8 cellular contexts compared by ENCODE assay signal in the genomic region with DNA sequence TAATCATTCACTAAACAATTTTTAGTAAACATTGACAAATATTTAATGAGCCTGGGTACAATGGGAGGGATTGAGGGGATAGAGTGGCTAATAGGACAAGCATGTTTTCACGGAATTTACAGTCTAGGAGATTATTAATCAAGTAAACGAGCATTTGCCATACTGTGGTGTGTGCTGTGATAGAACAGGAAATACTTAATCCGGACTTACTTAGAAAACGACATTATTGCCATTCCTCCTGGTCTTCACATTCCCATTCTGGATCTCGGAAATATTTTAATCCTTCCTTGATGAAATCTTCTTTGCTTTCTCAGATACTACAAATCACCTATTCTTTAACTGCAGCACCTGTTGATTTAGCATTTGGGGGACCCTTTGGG. TPM values are rescaled to one million over a fixed set of nuclear protein-coding genes. Genes with fewer than 3 reads are reported as not detected.
DNase-seq lines count a peak whose midpoint lies in the region; ATAC-seq, FAIRE-seq and TF ChIP-seq lines count a peak whose summit lies in the region.

No MANE protein-coding gene starts in this region.

- TSS peak; percentile 59 for BruUV-seq in HepG2 (replicated peaks; lab: Mats Ljungman, UMichigan)

- H3K4me2 ChIP-seq in A549 (peak overlapping the region; percentile 77), HepG2 (ENCODE audit: low read depth, low read length) (peak overlapping the region; percentile 84)

- peaks cover 19% of the 10 kb centered on the region for H3K36me3 ChIP-seq in HAP-1 (replicated peaks)
- peaks cover 0 to 4% of the 10 kb centered on the region in 2 donors for H3K36me3 ChIP-seq in ascending aorta
- H3K36me3 ChIP-seq in HepG2 (replicated peaks in 1 of 2; ENCODE audit: control insufficient read depth in 1 of 2, insufficient read depth in 2 of 2, low read length in 2 of 2): peaks cover 2 to 15% of the 10 kb centered on the region in 2 experiments; a peak in 3 of 5 replicates
- peaks cover 6% of the 10 kb centered on the region for H3K36me3 ChIP-seq in upper lobe of right lung

- intact Hi-C loops in ascending aorta (cut with DNase I): loop anchor here (2.0 to 5.0 kb wide), 2 partner anchors 121 to 143 kb away; a partner anchor contains a TSS
- intact Hi-C loops in HepG2 (cut with micrococcal nuclease; ENCODE audit: unreplicated experiment): loop anchor here (2.0 kb wide), 2 partner anchors 43 to 69 kb away; no protein-coding TSS in a partner anchor
- intact Hi-C loops in upper lobe of right lung (cut with DNase I): no loop called here

- TF ChIP-seq EP300 in A549 (IDR thresholded peaks at IDR 0.05): no peak
- TF ChIP-seq EP300 in HepG2 (IDR thresholded peaks at IDR 0.05; ENCODE audit: low read depth in 2 of 2, low read length in 2 of 2): no peak
- TF ChIP-seq EP300 in HepG2 (CRISPR knock-in tag; IDR thresholded peaks at IDR 0.05; ENCODE audit: borderline replicate concordance): no peak

- H3K27ac ChIP-seq in A549: peak overlapping the region; percentile 95 to 98
- peak overlapping the region; percentile 87 to 95 for H3K27ac ChIP-seq in ascending aorta
- peak overlapping the region; percentile 74 for H3K27ac ChIP-seq in HepG2 (ENCODE audit: extremely low read length, insufficient read depth, low read length)
- peak overlapping the region; percentile 89 for H3K27ac ChIP-seq in upper lobe of right lung

- no peak overlapping the region for H2AFZ ChIP-seq in HepG2 (ENCODE audit: low read length)

- no peaks in the 10 kb centered on the region for H3K27me3 ChIP-seq in HAP-1 (ENCODE audit: low read depth)
- no peaks in the 10 kb centered on the region for H3K27me3 ChIP-seq in ascending aorta
- no peaks in the 10 kb centered on the region; a peak in 1 of 5 replicates for H3K27me3 ChIP-seq in HepG2 (ENCODE audit: control insufficient read depth in 1 of 2, insufficient read depth in 2 of 2, low read length in 2 of 2)
- no peaks in the 10 kb centered on the region for H3K27me3 ChIP-seq in upper lobe of right lung

- 2% methylated on average over 5 of the region's 5 CpGs for WGBS in A549 (ENCODE audit: missing lambda C conversion rate)
- 3% methylated on average over 5 of the region's 5 CpGs for WGBS in HepG2 (ENCODE audit: low lambda C conversion rate)

- TF ChIP-seq CTCF in A549 (IDR thresholded peaks at IDR 0.05) (no peak), ascending aorta (IDR thresholded peaks at IDR 0.05) (no peak), HepG2 (CRISPR knock-in tag; IDR thresholded peaks at IDR 0.05) (no peak), upper lobe of right lung (IDR thresholded peaks at IDR 0.05) (no peak)

- FAIRE-seq in A549 (lab: Jason Lieb, UNC): no peak
- FAIRE-seq in HepG2 (lab: Jason Lieb, UNC): no peak

- in situ Hi-C loops in HAP-1 (cut with MboI; ENCODE audit: low sequenced_read_pairs): no loop called here
- in situ Hi-C loops in HepG2 (cut with HindIII; ENCODE audit: extremely low pct_ligation_motif_present, low pct_unique_long_range_greater_than_20kb): no loop called here

- no peak for TF ChIP-seq RAD21 in A549 (conservative IDR thresholded peaks at IDR 0.05 in 1 of 2, IDR thresholded peaks at IDR 0.05 in 1 of 2)
- TF ChIP-seq RAD21 in HepG2 (CRISPR knock-in tag; IDR thresholded peaks at IDR 0.05): no peak

- peaks cover 10% of the 10 kb centered on the region; the same call in 2 of the 3 replicates for H3K4me1 ChIP-seq in A549
- peaks cover 8% of the 10 kb centered on the region for H3K4me1 ChIP-seq in HAP-1
- H3K4me1 ChIP-seq in ascending aorta: peaks cover 0 to 7% of the 10 kb centered on the region in 2 donors
- peaks cover 38% of the 10 kb centered on the region for H3K4me1 ChIP-seq in HepG2 (ENCODE audit: insufficient read depth, low read length)
- peaks cover 13% of the 10 kb centered on the region for H3K4me1 ChIP-seq in upper lobe of right lung

- H3K9ac ChIP-seq in HepG2 (ENCODE audit: insufficient read depth, low read depth, low read length): peak overlapping the region; percentile 95

- no peak for DNase-seq in A549 (ENCODE audit: low read depth in 1 of 2, low spot score in 1 of 2)
- no peak for DNase-seq in HAP-1 (ENCODE audit: low spot score in 2 of 2)
- no peak for DNase-seq in ascending aorta (ENCODE audit: low spot score in 2 of 2)
- DNase-seq in HepG2 (ENCODE audit: low spot score): no peak
- no peak for DNase-seq in upper lobe of right lung

- POLR2A ChIA-PET in A549 (lab: Yijun Ruan, JAX) (interaction anchor here (0.9 to 1.6 kb wide), 4 partner anchors 14 to 136 kb away, joined by 3 to 6 read pairs (median 4); no protein-coding TSS in a partner anchor), HepG2 (lab: Yijun Ruan, JAX) (interaction anchor here (1.3 to 2.4 kb wide), 10 partner anchors 11 to 136 kb away, joined by 5 to 22 read pairs (median 16); a partner anchor contains a TSS)

- peaks cover 3% of the 10 kb centered on the region; the same call in 1 of the 2 replicates for H4K20me1 ChIP-seq in HepG2 (ENCODE audit: insufficient read depth, low read length)

- H3K9me3 ChIP-seq in A549: no peaks in the 10 kb centered on the region
- H3K9me3 ChIP-seq in HAP-1: no peaks in the 10 kb centered on the region
- no peaks in the 10 kb centered on the region for H3K9me3 ChIP-seq in ascending aorta
- H3K9me3 ChIP-seq in HepG2 (ENCODE audit: low read length): no peaks in the 10 kb centered on the region
- H3K9me3 ChIP-seq in upper lobe of right lung: no peaks in the 10 kb centered on the region

- CTCF ChIA-PET in A549 (lab: Yijun Ruan, JAX) (interaction anchor here (0.8 to 5.2 kb wide), 19 partner anchors 9 to 186 kb away, joined by 3 to 54 read pairs (median 6); a partner anchor contains a TSS), HepG2 (lab: Yijun Ruan, JAX; ENCODE audit: low intra/inter-chr PET ratio, low total read pairs) (interaction anchor here (2.6 kb wide), 1 partner anchor 136 kb away, joined by 49 read pairs; no protein-coding TSS in a partner anchor)

- peaks cover 51% of the 10 kb centered on the region for H3K79me2 ChIP-seq in HepG2 (ENCODE audit: insufficient read depth, low read length)

- H3K4me3 ChIP-seq in A549: peak overlapping the region; percentile 93
- H3K4me3 ChIP-seq in HAP-1: peak overlapping the region; percentile 88
- H3K4me3 ChIP-seq in ascending aorta: peak overlapping the region; percentile 81 to 90
- peak overlapping the region; percentile 88 to 97 (median 93) for H3K4me3 ChIP-seq in HepG2 (replicated peaks in 1 of 3; ENCODE audit: insufficient read depth in 1 of 3, low read depth in 2 of 3, low read length in 3 of 3)
- H3K4me3 ChIP-seq in upper lobe of right lung: peak overlapping the region; percentile 94

- TF ChIP-seq POLR2A in A549 (IDR thresholded peaks at IDR 0.05; ENCODE audit: low read length): no peak
- no peak for TF ChIP-seq POLR2A in HepG2 (IDR thresholded peaks at IDR 0.05; ENCODE audit: insufficient read depth in 1 of 2, low read depth in 2 of 2, low read length in 2 of 2)

- ATAC-seq in A549 (peak in 1 of 2 experiments; percentile 23; a peak in 3 of 6 replicates), HepG2 (peak; percentile 26), upper lobe of right lung (no peak), GM21576 (IDR thresholded peaks at IDR 0.05; ENCODE audit: unreplicated experiment) (no peak), HG02571 (IDR thresholded peaks at IDR 0.05; ENCODE audit: unreplicated experiment) (no peak), HG02885 (IDR thresholded peaks at IDR 0.05; ENCODE audit: poor library complexity, unreplicated experiment) (no peak)

RNA-seq across cellular contexts. Expression of a gene that starts 0.9 kb away (rescaled TPM):
- polyA plus RNA-seq in A549 (2011; rRNA removed) (26.2 and 37.0 TPM in 2 replicates), A549 (2017; fragmentation: RNase III; extraction: RNeasy Plus Mini Kit Qiagen cat#74134 plus additional on column Dnase treatment) (23.4 to 25.6 TPM (median 25.0 TPM) in 3 replicates), HepG2 (2011; rRNA removed) (84.6 and 85.5 TPM in 2 replicates)
- 25.6 and 30.9 TPM in 2 replicates for polyA plus RNA-seq in A549 (2012; cell fraction: cytosol; rRNA removed)
- polyA plus RNA-seq in A549 (2012; cell fraction: nucleus; rRNA removed): 83.0 and 89.0 TPM in 2 replicates
- 63.6 and 67.8 TPM in 2 replicates for polyA minus RNA-seq in A549 (2011; rRNA and poly(A)+ RNA removed)
- total RNA-seq in ascending aorta (93.4 TPM), HepG2 (2016; rRNA removed; fragmentation: Illumina TruSeq; extraction: Trizol) (77.5 and 78.0 TPM in 2 replicates), upper lobe of right lung (29.5 TPM)
- 26.9 and 32.1 TPM in 2 replicates for total RNA-seq in HepG2 (2016; cell fraction: cytosol; rRNA removed; fragmentation: Illumina TruSeq; extraction: Trizol; ENCODE audit: low read depth)
- total RNA-seq in HepG2 (2016; cell fraction: insoluble cytoplasmic fraction; rRNA removed; fragmentation: Illumina TruSeq; extraction: Trizol): 64.0 and 77.3 TPM in 2 replicates
- total RNA-seq in HepG2 (2016; cell fraction: membrane; rRNA removed; fragmentation: Illumina TruSeq; extraction: Trizol): 48.8 and 53.6 TPM in 2 replicates
- 76.4 and 96.7 TPM in 2 replicates for total RNA-seq in HepG2 (2016; cell fraction: nucleus; rRNA removed; fragmentation: Illumina TruSeq; extraction: Trizol)
- 56.8 and 57.9 TPM in 2 replicates for polyA plus RNA-seq in HepG2 (2011; cell fraction: cytosol; rRNA removed)
- 188 and 192 TPM in 2 replicates for polyA plus RNA-seq in HepG2 (2011; cell fraction: nucleus; rRNA removed)
- polyA plus RNA-seq in HepG2 (2012): 71.9 and 80.9 TPM in 2 replicates
- polyA plus RNA-seq in HepG2 (2016; cell fraction: cytosol; fragmentation: Illumina TruSeq; extraction: Trizol; ENCODE audit: low read depth): 15.6 and 16.8 TPM in 2 replicates
- 85.9 and 98.6 TPM in 2 replicates for polyA plus RNA-seq in HepG2 (2016; cell fraction: insoluble cytoplasmic fraction; fragmentation: Illumina TruSeq; extraction: Trizol; ENCODE audit: low read depth)
- polyA plus RNA-seq in HepG2 (2016; cell fraction: membrane; fragmentation: Illumina TruSeq; extraction: Trizol; ENCODE audit: low read depth): 41.6 and 46.1 TPM in 2 replicates
- 172 and 200 TPM in 2 replicates for polyA plus RNA-seq in HepG2 (2016; cell fraction: nucleus; fragmentation: Illumina TruSeq; extraction: Trizol; ENCODE audit: insufficient read depth, low read depth)
- 60.1 and 174 TPM in 2 replicates for polyA minus RNA-seq in HepG2 (2011; rRNA and poly(A)+ RNA removed; ENCODE audit: low replicate concordance)
- polyA minus RNA-seq in HepG2 (2011; cell fraction: cytosol; rRNA and poly(A)+ RNA removed): 43.8 and 44.1 TPM in 2 replicates
- polyA minus RNA-seq in HepG2 (2011; cell fraction: nucleus; rRNA and poly(A)+ RNA removed): 158 and 170 TPM in 2 replicates

RNA-seq across cellular contexts. Expression of a gene that starts 39.7 kb away (rescaled TPM):
- 29.9 and 40.8 TPM in 2 replicates for polyA plus RNA-seq in A549 (2011; rRNA removed)
- 14.2 and 18.9 TPM in 2 replicates for polyA plus RNA-seq in A549 (2012; cell fraction: cytosol; rRNA removed)
- polyA plus RNA-seq in A549 (2012; cell fraction: nucleus; rRNA removed): 102 and 117 TPM in 2 replicates
- polyA plus RNA-seq in A549 (2017; fragmentation: RNase III; extraction: RNeasy Plus Mini Kit Qiagen cat#74134 plus additional on column Dnase treatment): 15.3 to 23.3 TPM (median 20.6 TPM) in 3 replicates
- polyA minus RNA-seq in A549 (2011; rRNA and poly(A)+ RNA removed): 28.2 and 40.7 TPM in 2 replicates
- 17.7 TPM for total RNA-seq in ascending aorta
- total RNA-seq in HepG2 (2016; rRNA removed; fragmentation: Illumina TruSeq; extraction: Trizol): 17.6 and 45.9 TPM in 2 replicates
- total RNA-seq in HepG2 (2016; cell fraction: cytosol; rRNA removed; fragmentation: Illumina TruSeq; extraction: Trizol; ENCODE audit: low read depth): 8.2 and 9.2 TPM in 2 replicates
- total RNA-seq in HepG2 (2016; cell fraction: insoluble cytoplasmic fraction; rRNA removed; fragmentation: Illumina TruSeq; extraction: Trizol): 14.3 and 47.5 TPM in 2 replicates
- total RNA-seq in HepG2 (2016; cell fraction: membrane; rRNA removed; fragmentation: Illumina TruSeq; extraction: Trizol): 5.9 and 7.0 TPM in 2 replicates
- total RNA-seq in HepG2 (2016; cell fraction: nucleus; rRNA removed; fragmentation: Illumina TruSeq; extraction: Trizol): 69.9 and 80.6 TPM in 2 replicates
- polyA plus RNA-seq in HepG2 (2011; rRNA removed): 83.5 and 102 TPM in 2 replicates
- 8.8 and 10.1 TPM in 2 replicates for polyA plus RNA-seq in HepG2 (2011; cell fraction: cytosol; rRNA removed)
- 954 and 1,192 TPM in 2 replicates for polyA plus RNA-seq in HepG2 (2011; cell fraction: nucleus; rRNA removed)
- polyA plus RNA-seq in HepG2 (2012): 30.9 and 34.5 TPM in 2 replicates
- 1.4 and 1.7 TPM in 2 replicates for polyA plus RNA-seq in HepG2 (2016; cell fraction: cytosol; fragmentation: Illumina TruSeq; extraction: Trizol; ENCODE audit: low read depth)
- polyA plus RNA-seq in HepG2 (2016; cell fraction: insoluble cytoplasmic fraction; fragmentation: Illumina TruSeq; extraction: Trizol; ENCODE audit: low read depth): 12.2 and 14.0 TPM in 2 replicates
- 3.6 and 5.1 TPM in 2 replicates for polyA plus RNA-seq in HepG2 (2016; cell fraction: membrane; fragmentation: Illumina TruSeq; extraction: Trizol; ENCODE audit: low read depth)
- 225 and 235 TPM in 2 replicates for polyA plus RNA-seq in HepG2 (2016; cell fraction: nucleus; fragmentation: Illumina TruSeq; extraction: Trizol; ENCODE audit: insufficient read depth, low read depth)
- 31.0 and 31.7 TPM in 2 replicates for polyA minus RNA-seq in HepG2 (2011; rRNA and poly(A)+ RNA removed; ENCODE audit: low replicate concordance)
- 2.2 and 3.7 TPM in 2 replicates for polyA minus RNA-seq in HepG2 (2011; cell fraction: cytosol; rRNA and poly(A)+ RNA removed)
- 93.5 and 94.1 TPM in 2 replicates for polyA minus RNA-seq in HepG2 (2011; cell fraction: nucleus; rRNA and poly(A)+ RNA removed)
- total RNA-seq in upper lobe of right lung: 35.2 TPM

RNA-seq across cellular contexts. Expression of a gene that starts 39.7 kb away (rescaled TPM):
- polyA plus RNA-seq in A549 (2011; rRNA removed) (61.5 and 74.0 TPM in 2 replicates), A549 (2017; fragmentation: RNase III; extraction: RNeasy Plus Mini Kit Qiagen cat#74134 plus additional on column Dnase treatment) (33.5 to 34.6 TPM (median 33.8 TPM) in 3 replicates), HepG2 (2011; rRNA removed) (87.6 and 91.8 TPM in 2 replicates)
- 52.5 and 53.3 TPM in 2 replicates for polyA plus RNA-seq in A549 (2012; cell fraction: cytosol; rRNA removed)
- polyA plus RNA-seq in A549 (2012; cell fraction: nucleus; rRNA removed): 53.4 and 56.5 TPM in 2 replicates
- polyA minus RNA-seq in A549 (2011; rRNA and poly(A)+ RNA removed): 106 and 127 TPM in 2 replicates
- total RNA-seq in ascending aorta (36.0 TPM), HepG2 (2016; rRNA removed; fragmentation: Illumina TruSeq; extraction: Trizol) (37.0 and 37.1 TPM in 2 replicates), upper lobe of right lung (20.2 TPM)
- 6.7 and 8.0 TPM in 2 replicates for total RNA-seq in HepG2 (2016; cell fraction: cytosol; rRNA removed; fragmentation: Illumina TruSeq; extraction: Trizol; ENCODE audit: low read depth)
- 32.3 and 35.9 TPM in 2 replicates for total RNA-seq in HepG2 (2016; cell fraction: insoluble cytoplasmic fraction; rRNA removed; fragmentation: Illumina TruSeq; extraction: Trizol)
- total RNA-seq in HepG2 (2016; cell fraction: membrane; rRNA removed; fragmentation: Illumina TruSeq; extraction: Trizol): 10.0 and 11.2 TPM in 2 replicates
- total RNA-seq in HepG2 (2016; cell fraction: nucleus; rRNA removed; fragmentation: Illumina TruSeq; extraction: Trizol): 22.4 and 23.6 TPM in 2 replicates
- polyA plus RNA-seq in HepG2 (2011; cell fraction: cytosol; rRNA removed): 49.3 and 55.5 TPM in 2 replicates
- polyA plus RNA-seq in HepG2 (2011; cell fraction: nucleus; rRNA removed): 62.2 and 70.6 TPM in 2 replicates
- 23.9 and 27.2 TPM in 2 replicates for polyA plus RNA-seq in HepG2 (2012)
- 5.0 and 6.7 TPM in 2 replicates for polyA plus RNA-seq in HepG2 (2016; cell fraction: cytosol; fragmentation: Illumina TruSeq; extraction: Trizol; ENCODE audit: low read depth)
- 42.9 and 52.8 TPM in 2 replicates for polyA plus RNA-seq in HepG2 (2016; cell fraction: insoluble cytoplasmic fraction; fragmentation: Illumina TruSeq; extraction: Trizol; ENCODE audit: low read depth)
- polyA plus RNA-seq in HepG2 (2016; cell fraction: membrane; fragmentation: Illumina TruSeq; extraction: Trizol; ENCODE audit: low read depth): 6.5 and 10.4 TPM in 2 replicates
- polyA plus RNA-seq in HepG2 (2016; cell fraction: nucleus; fragmentation: Illumina TruSeq; extraction: Trizol; ENCODE audit: insufficient read depth, low read depth): 36.4 and 40.3 TPM in 2 replicates
- polyA minus RNA-seq in HepG2 (2011; rRNA and poly(A)+ RNA removed; ENCODE audit: low replicate concordance): 64.2 and 95.2 TPM in 2 replicates
- 23.7 and 30.0 TPM in 2 replicates for polyA minus RNA-seq in HepG2 (2011; cell fraction: cytosol; rRNA and poly(A)+ RNA removed)
- polyA minus RNA-seq in HepG2 (2011; cell fraction: nucleus; rRNA and poly(A)+ RNA removed): 15.5 and 25.1 TPM in 2 replicates

RNA-seq across cellular contexts. Expression of a gene that starts 52.1 kb away (rescaled TPM):
- polyA plus RNA-seq in A549 (2011; rRNA removed) (47.1 and 47.2 TPM in 2 replicates), A549 (2017; fragmentation: RNase III; extraction: RNeasy Plus Mini Kit Qiagen cat#74134 plus additional on column Dnase treatment) (46.3 to 52.7 TPM (median 47.5 TPM) in 3 replicates), HepG2 (2011; rRNA removed) (48.1 and 48.9 TPM in 2 replicates)
- polyA plus RNA-seq in A549 (2012; cell fraction: cytosol; rRNA removed): 86.0 and 89.3 TPM in 2 replicates
- 154 and 158 TPM in 2 replicates for polyA plus RNA-seq in A549 (2012; cell fraction: nucleus; rRNA removed)
- 47.4 and 60.0 TPM in 2 replicates for polyA minus RNA-seq in A549 (2011; rRNA and poly(A)+ RNA removed)
- total RNA-seq in ascending aorta (27.7 TPM), HepG2 (2016; rRNA removed; fragmentation: Illumina TruSeq; extraction: Trizol) (52.1 and 76.0 TPM in 2 replicates), upper lobe of right lung (38.5 TPM)
- total RNA-seq in HepG2 (2016; cell fraction: cytosol; rRNA removed; fragmentation: Illumina TruSeq; extraction: Trizol; ENCODE audit: low read depth): 32.5 and 32.8 TPM in 2 replicates
- 48.9 and 75.0 TPM in 2 replicates for total RNA-seq in HepG2 (2016; cell fraction: insoluble cytoplasmic fraction; rRNA removed; fragmentation: Illumina TruSeq; extraction: Trizol)
- total RNA-seq in HepG2 (2016; cell fraction: membrane; rRNA removed; fragmentation: Illumina TruSeq; extraction: Trizol): 43.8 and 49.1 TPM in 2 replicates
- 55.2 and 71.7 TPM in 2 replicates for total RNA-seq in HepG2 (2016; cell fraction: nucleus; rRNA removed; fragmentation: Illumina TruSeq; extraction: Trizol)
- 34.5 and 48.4 TPM in 2 replicates for polyA plus RNA-seq in HepG2 (2011; cell fraction: cytosol; rRNA removed)
- polyA plus RNA-seq in HepG2 (2011; cell fraction: nucleus; rRNA removed): 177 and 202 TPM in 2 replicates
- polyA plus RNA-seq in HepG2 (2012): 36.2 and 44.2 TPM in 2 replicates
- 25.9 and 28.7 TPM in 2 replicates for polyA plus RNA-seq in HepG2 (2016; cell fraction: cytosol; fragmentation: Illumina TruSeq; extraction: Trizol; ENCODE audit: low read depth)
- polyA plus RNA-seq in HepG2 (2016; cell fraction: insoluble cytoplasmic fraction; fragmentation: Illumina TruSeq; extraction: Trizol; ENCODE audit: low read depth): 39.4 and 50.0 TPM in 2 replicates
- polyA plus RNA-seq in HepG2 (2016; cell fraction: membrane; fragmentation: Illumina TruSeq; extraction: Trizol; ENCODE audit: low read depth): 34.2 and 36.1 TPM in 2 replicates
- polyA plus RNA-seq in HepG2 (2016; cell fraction: nucleus; fragmentation: Illumina TruSeq; extraction: Trizol; ENCODE audit: insufficient read depth, low read depth): 161 and 175 TPM in 2 replicates
- 53.7 and 55.1 TPM in 2 replicates for polyA minus RNA-seq in HepG2 (2011; rRNA and poly(A)+ RNA removed; ENCODE audit: low replicate concordance)
- 10.5 and 15.4 TPM in 2 replicates for polyA minus RNA-seq in HepG2 (2011; cell fraction: cytosol; rRNA and poly(A)+ RNA removed)
- polyA minus RNA-seq in HepG2 (2011; cell fraction: nucleus; rRNA and poly(A)+ RNA removed): 25.1 and 25.8 TPM in 2 replicates

RNA-seq across cellular contexts. Expression of a gene that starts 52.1 kb away (rescaled TPM):
- polyA plus RNA-seq in A549 (2011; rRNA removed) (6.3 and 9.5 TPM in 2 replicates), A549 (2017; fragmentation: RNase III; extraction: RNeasy Plus Mini Kit Qiagen cat#74134 plus additional on column Dnase treatment) (10.7 to 11.4 TPM (median 10.7 TPM) in 3 replicates), HepG2 (2011; rRNA removed) (4.8 and 5.9 TPM in 2 replicates)
- 11.0 and 12.8 TPM in 2 replicates for polyA plus RNA-seq in A549 (2012; cell fraction: cytosol; rRNA removed)
- 27.2 and 38.2 TPM in 2 replicates for polyA plus RNA-seq in A549 (2012; cell fraction: nucleus; rRNA removed)
- polyA minus RNA-seq in A549 (2011; rRNA and poly(A)+ RNA removed): 26.9 and 35.0 TPM in 2 replicates
- total RNA-seq in ascending aorta (79.7 TPM), HepG2 (2016; rRNA removed; fragmentation: Illumina TruSeq; extraction: Trizol) (10.4 and 11.4 TPM in 2 replicates), upper lobe of right lung (18.3 TPM)
- 2.9 TPM in 2 replicates for total RNA-seq in HepG2 (2016; cell fraction: cytosol; rRNA removed; fragmentation: Illumina TruSeq; extraction: Trizol; ENCODE audit: low read depth)
- total RNA-seq in HepG2 (2016; cell fraction: insoluble cytoplasmic fraction; rRNA removed; fragmentation: Illumina TruSeq; extraction: Trizol): 7.5 and 10.8 TPM in 2 replicates
- 5.1 and 6.6 TPM in 2 replicates for total RNA-seq in HepG2 (2016; cell fraction: membrane; rRNA removed; fragmentation: Illumina TruSeq; extraction: Trizol)
- 17.4 and 28.1 TPM in 2 replicates for total RNA-seq in HepG2 (2016; cell fraction: nucleus; rRNA removed; fragmentation: Illumina TruSeq; extraction: Trizol)
- 2.0 and 3.1 TPM in 2 replicates for polyA plus RNA-seq in HepG2 (2011; cell fraction: cytosol; rRNA removed)
- 33.3 and 35.2 TPM in 2 replicates for polyA plus RNA-seq in HepG2 (2011; cell fraction: nucleus; rRNA removed)
- polyA plus RNA-seq in HepG2 (2012): 7.2 and 7.3 TPM in 2 replicates
- 0.54 and 0.68 TPM in 2 replicates for polyA plus RNA-seq in HepG2 (2016; cell fraction: cytosol; fragmentation: Illumina TruSeq; extraction: Trizol; ENCODE audit: low read depth)
- polyA plus RNA-seq in HepG2 (2016; cell fraction: insoluble cytoplasmic fraction; fragmentation: Illumina TruSeq; extraction: Trizol; ENCODE audit: low read depth): 5.1 and 9.3 TPM in 2 replicates
- 1.3 and 2.5 TPM in 2 replicates for polyA plus RNA-seq in HepG2 (2016; cell fraction: membrane; fragmentation: Illumina TruSeq; extraction: Trizol; ENCODE audit: low read depth)
- 27.7 and 29.0 TPM in 2 replicates for polyA plus RNA-seq in HepG2 (2016; cell fraction: nucleus; fragmentation: Illumina TruSeq; extraction: Trizol; ENCODE audit: insufficient read depth, low read depth)
- 20.9 and 29.6 TPM in 2 replicates for polyA minus RNA-seq in HepG2 (2011; rRNA and poly(A)+ RNA removed; ENCODE audit: low replicate concordance)
- 4.5 and 7.0 TPM in 2 replicates for polyA minus RNA-seq in HepG2 (2011; cell fraction: cytosol; rRNA and poly(A)+ RNA removed)
- polyA minus RNA-seq in HepG2 (2011; cell fraction: nucleus; rRNA and poly(A)+ RNA removed): 27.2 and 28.3 TPM in 2 replicates
